20 cellular contexts compared by ENCODE assay signal in genomic region chr18:30811580-30811979, GRCh38.
"Had no signal": no experiment of that assay in that cellular context is flagged by ENCODE, and none has a peak within 500 bp of the region (broad histone marks: within the 10 kb centered on the region; RNA-seq: fewer than 3 reads in every experiment).

No MANE protein-coding gene starts in this region.

- H3K4me3 ChIP-seq: MG63, SJCRH30 had no signal

- H3K4me1 ChIP-seq: SJCRH30 had no signal

- ATAC-seq: Panc1, SK-N-SH treated with all-trans-retinoic acid at 6 μM for 48 hours had no signal

- H3K36me3 ChIP-seq: MG63, SJCRH30 had no signal

- DNase-seq: Karpas-422, KG1, MG63, NCI-H1092, NCI-H1105 treated with DMSO at 0.1 percent for 48 hours, NCI-H1417 treated with DMSO at 0.1 percent for 48 hours, NCI-H146, NCI-H1694 treated with DMSO at 0.1 percent for 48 hours, NCI-H1930, NCI-H2081, NCI-H2107, NCI-H2227 treated with DMSO at 0.1 percent for 48 hours, NCI-H524, NCI-H526 treated with DMSO at 0.1 percent for 48 hours, NCI-H748 treated with DMSO at 0.1 percent for 48 hours, SHP77 treated with DMSO at 0.1 percent for 48 hours, SJCRH30 had no signal

- H3K27ac ChIP-seq: RWPE1, SJCRH30 had no signal

- H3K9me3 ChIP-seq: MG63, SJCRH30 had no signal

- H3K27me3 ChIP-seq: MG63, SJCRH30 had no signal
